In genomic region chr17:1716912-1717695, GRCh38 we compare ENCODE assay signal across 8 cellular contexts. TPM values are rescaled to one million over a fixed set of nuclear protein-coding genes. Genes with fewer than 3 reads are reported as not detected.
DNase-seq lines count a peak whose midpoint lies in the region; ATAC-seq and TF ChIP-seq lines count a peak whose summit lies in the region.

No MANE protein-coding gene starts in this region.

- peaks cover 0 to 3% of the 10 kb centered on the region in 2 donors for H3K27me3 Mint-ChIP-seq in T-cell

- DNase-seq in NCI-H1436 treated with DMSO at 0.1 percent for 48 hours (lab: John Stamatoyannopoulos, UW) (peak; percentile 94), T-cell (peak; percentile 51 to 84 (median 68)), amniotic stem cell (lab: John Stamatoyannopoulos, UW) (peak; percentile 92), left cardiac atrium (peak; percentile 92), posterior cingulate gyrus (peak; percentile 79 to 98 (median 89)), upper lobe of left lung (peak in 1 of 2 donors; percentile 95)

- no peaks in the 10 kb centered on the region for H3K9me3 ChIP-seq in upper lobe of left lung

- peaks cover 8% of the 10 kb centered on the region for H3K36me3 Mint-ChIP-seq in T-cell

- 0% methylated on average over 13 of the region's 13 CpGs for whole genome bisulfite sequencing in upper lobe of left lung, 2 donors

- peak overlapping the region; percentile 91 for H3K4me3 ChIP-seq in GM12875 (ENCODE audit: low read depth, low read length)
- peak overlapping the region; percentile 44 to 70 (median 60) for H3K4me3 ChIP-seq in upper lobe of left lung

- H3K4me1 Mint-ChIP-seq in T-cell = peaks cover 34 to 39% (median 35%) of the 10 kb centered on the region in 3 donors

- peak overlapping the region; percentile 88 to 97 (median 89) for H3K4me3 Mint-ChIP-seq in T-cell

- no peak for TF ChIP-seq CTCF in GM12875 (IDR thresholded peaks at IDR 0.05; ENCODE audit: borderline replicate concordance, insufficient read depth, low read depth, low read length)
- TF ChIP-seq CTCF in upper lobe of left lung (IDR thresholded peaks at IDR 0.05) = peak in 2 of 6 experiments; percentile 5 to 6

- peak in 1 of 4 donors; percentile 80 for TF ChIP-seq EP300 in upper lobe of left lung (IDR thresholded peaks at IDR 0.05)

- H3K36me3 ChIP-seq in upper lobe of left lung = peaks cover 2 to 22% (median 17%) of the 10 kb centered on the region in 4 donors

- H3K9me3 Mint-ChIP-seq in T-cell = no peaks in the 10 kb centered on the region

- ATAC-seq in HG02763 (IDR thresholded peaks at IDR 0.05; ENCODE audit: unreplicated experiment) (peak; percentile 35), T-cell (replicated peaks in 1 of 4) (peak; percentile 40 to 56 (median 47)), left cardiac atrium (peak; percentile 57 to 70), upper lobe of left lung (ENCODE audit: low FRiP score in 2 of 2) (peak; percentile 77 to 91)

- peak in 2 of 4 donors; percentile 58 to 71 for TF ChIP-seq POLR2A in upper lobe of left lung (IDR thresholded peaks at IDR 0.05)

- no peaks in the 10 kb centered on the region for H3K27me3 ChIP-seq in upper lobe of left lung

- peak overlapping the region; percentile 95 to 100 (median 97) for H3K27ac ChIP-seq in upper lobe of left lung

- POLR2A ChIA-PET in T-cell (lab: Charles Lee) = interaction anchor here (0.6 to 1.4 kb wide), 11 partner anchors 17 to 793 kb away, joined by 3 to 19 read pairs (median 3); no protein-coding TSS in a partner anchor

- peak overlapping the region; percentile 96 to 97 for H3K27ac Mint-ChIP-seq in T-cell

- peaks cover 38 to 51% (median 49%) of the 10 kb centered on the region in 4 donors for H3K4me1 ChIP-seq in upper lobe of left lung

- intact Hi-C loops in left cardiac atrium (cut with DNase I) = loop anchor here in 1 of 2 donors (2.0 to 5.0 kb wide), 2 partner anchors 70 to 310 kb away; partner anchors contain the start of gene RTN4RL1
- intact Hi-C loops in posterior cingulate gyrus (cut with DNase I) = loop anchor here (5.0 to 10.0 kb wide), 3 partner anchors 35 to 318 kb away; partner anchors contain the start of genes DPH1 and PRPF8

- CTCF ChIA-PET in T-cell (lab: Charles Lee) = interaction anchor here in 1 of 2 donors (0.7 to 2.0 kb wide), 7 partner anchors 33 to 352 kb away, joined by 3 to 16 read pairs (median 4); partner anchors contain the start of genes PRPF8 and RILP

RNA-seq across cellular contexts. Expression of gene TLCD2, which starts 6.9 kb away (rescaled TPM):
- total RNA-seq in T-cell = under 1 TPM; 0.25 to 0.82 (median 0.59) TPM
- total RNA-seq in left cardiac atrium = 1 to 10 TPM; 3.7 to 6.0 TPM
- total RNA-seq in upper lobe of left lung = 10 to 100 TPM; 11.3 to 24.7 (median 14.9) TPM

RNA-seq across cellular contexts. Expression of gene WDR81, which starts 7.4 kb away (rescaled TPM):
- total RNA-seq in T-cell = 10 to 100 TPM; 41.4 to 76.0 (median 63.1) TPM
- 10 to 100 TPM; 15.4 to 16.1 TPM for total RNA-seq in left cardiac atrium
- total RNA-seq in upper lobe of left lung = 100 to 1,000 TPM in 2 of 6 donors, 10 to 100 TPM in 4; 47.4 to 162 (median 60.8) TPM

RNA-seq across cellular contexts. Expression of gene SERPINF2, which starts 25.6 kb away (rescaled TPM):
- total RNA-seq in T-cell (1 to 10 TPM in 4 of 5 donors, under 1 TPM in 1; 0.86 to 2.9 (median 1.4) TPM), left cardiac atrium (1 to 10 TPM; 4.2 to 4.9 TPM), upper lobe of left lung (10 to 100 TPM in 5 of 6 donors, 1 to 10 TPM in 1; 4.6 to 48.2 (median 24.6) TPM)

RNA-seq across cellular contexts. Expression of gene PRPF8, which starts 32.4 kb away (rescaled TPM):
- total RNA-seq in T-cell = 100 to 1,000 TPM; 387 to 543 (median 409) TPM
- 100 to 1,000 TPM; 136 to 181 TPM for total RNA-seq in left cardiac atrium
- 100 to 1,000 TPM; 173 to 283 (median 220) TPM for total RNA-seq in upper lobe of left lung

RNA-seq across cellular contexts. Expression of gene SERPINF1, which starts 44.8 kb away (rescaled TPM):
- total RNA-seq in T-cell (1 to 10 TPM in 4 of 5 donors, under 1 TPM in 1; 0.68 to 8.9 (median 4.4) TPM), left cardiac atrium (100 to 1,000 TPM; 252 to 407 TPM), upper lobe of left lung (100 to 1,000 TPM in 4 of 6 donors, 10 to 100 TPM in 2; 69.8 to 235 (median 114) TPM)
